1 cellular context compared by ENCODE assay signal in genomic region chr2:157076526-157077161, GRCh38.
TF ChIP-seq lines count a peak whose summit lies in the region.

No MANE protein-coding gene starts in this region.

TF ChIP-seq in K562, 482 proteins besides CTCF, POLR2A, EP300 and RAD21 (continued from another document):
- no peak for TF ChIP-seq HMBOX1 (IDR thresholded peaks at IDR 0.05)
- TF ChIP-seq ZNF41 (CRISPR knock-in tag; conservative IDR thresholded peaks at IDR 0.05) = no peak
- TF ChIP-seq ETS1 (conservative IDR thresholded peaks at IDR 0.05; ENCODE audit: control insufficient read depth, low read depth, low read length) = no peak
- no peak for TF ChIP-seq ZNF764 (CRISPR knock-in tag; IDR thresholded peaks at IDR 0.05; ENCODE audit: low read depth)
- no peak for TF ChIP-seq ZNF561 (CRISPR knock-in tag; conservative IDR thresholded peaks at IDR 0.05)
- TF ChIP-seq PURB (CRISPR knock-in tag; IDR thresholded peaks at IDR 0.05; ENCODE audit: low read depth) = no peak
- no peak for TF ChIP-seq ILK (tag; IDR thresholded peaks at IDR 0.05; ENCODE audit: borderline replicate concordance, low read depth)
- TF ChIP-seq POLR2B (IDR thresholded peaks at IDR 0.05; ENCODE audit: low read depth, partially characterized antibody) = no peak
- TF ChIP-seq FOXP4 (CRISPR knock-in tag; IDR thresholded peaks at IDR 0.05; ENCODE audit: borderline replicate concordance) = no peak
- no peak for TF ChIP-seq FOSL1 (tag; conservative IDR thresholded peaks at IDR 0.05)
